ENCODE assay signal across 8 cellular contexts in genomic region chr12:62760346-62760745, GRCh38.
DNase-seq lines count a peak whose midpoint lies in the region; ATAC-seq and TF ChIP-seq lines count a peak whose summit lies in the region.
"Not testable (repeated sequence)": the region's sequence is repeated elsewhere in the genome, so short reads cannot be mapped to it uniquely, and the experiment has no call there.

No MANE protein-coding gene starts in this region.

- H3K27ac Mint-ChIP-seq in activated CD8-positive, alpha-beta T cell treated with anti-CD3 and anti-CD28 coated beads for 36 hours, result not testable (repeated sequence)
- peak overlapping the region; percentile 69 for H3K27ac Mint-ChIP-seq in endodermal cell
- peak overlapping the region; percentile 52 for H3K27ac Mint-ChIP-seq in type B pancreatic cell

- peak; percentile 24 for ATAC-seq in GM18517 (IDR thresholded peaks at IDR 0.05; ENCODE audit: unreplicated experiment)
- peak; percentile 29 for ATAC-seq in GM21447 (IDR thresholded peaks at IDR 0.05; ENCODE audit: unreplicated experiment)
- peak; percentile 35 for ATAC-seq in HG02943 (IDR thresholded peaks at IDR 0.05; ENCODE audit: low read depth, unreplicated experiment)
- not testable (repeated sequence) for ATAC-seq in activated CD8-positive, alpha-beta T cell treated with anti-CD3 and anti-CD28 coated beads for 36 hours

- DNase-seq in HT-29 (ENCODE audit: low spot score), result peak; percentile 38
- DNase-seq in activated CD8-positive, alpha-beta T cell treated with anti-CD3 and anti-CD28 coated beads for 36 hours, result peak; percentile 9
- not testable (repeated sequence) for DNase-seq in endodermal cell; type B pancreatic cell (ENCODE audit: extremely low spot score, unreplicated experiment)

- H3K27me3 ChIP-seq in endodermal cell (ENCODE audit: control insufficient read depth, insufficient read depth, low read length, poor library complexity, severe bottlenecking); mucosa of rectum (ENCODE audit: control insufficient read depth in 2 of 2, insufficient read depth in 2 of 2, low read length in 2 of 2): not testable (repeated sequence)

- not testable (repeated sequence) for H3K9me3 Mint-ChIP-seq in activated CD8-positive, alpha-beta T cell treated with anti-CD3 and anti-CD28 coated beads for 36 hours
- peaks cover 30% of the 10 kb centered on the region for H3K9me3 Mint-ChIP-seq in endodermal cell
- peaks cover 10% of the 10 kb centered on the region for H3K9me3 Mint-ChIP-seq in type B pancreatic cell

- H3K9ac ChIP-seq in endodermal cell (ENCODE audit: extremely low read depth, low read length, poor library complexity, severe bottlenecking); mucosa of rectum (ENCODE audit: low read depth in 1 of 2, low read length in 2 of 2): not testable (repeated sequence)

- H3K4me3 Mint-ChIP-seq in activated CD8-positive, alpha-beta T cell treated with anti-CD3 and anti-CD28 coated beads for 36 hours, result not testable (repeated sequence)
- peak overlapping the region; percentile 7 for H3K4me3 Mint-ChIP-seq in endodermal cell
- peak overlapping the region; percentile 10 for H3K4me3 Mint-ChIP-seq in type B pancreatic cell

- intact Hi-C loops in activated CD8-positive, alpha-beta T cell treated with anti-CD3 and anti-CD28 coated beads for 36 hours (cut with micrococcal nuclease), result not testable (repeated sequence)

- H3K4me3 ChIP-seq in endodermal cell (ENCODE audit: low read length) (peak overlapping the region; percentile 46), mucosa of rectum (ENCODE audit: low read length in 2 of 2) (peak overlapping the region in 1 of 2 donors; percentile 3)

- CTCF ChIA-PET in activated CD8-positive, alpha-beta T cell treated with anti-CD3 and anti-CD28 coated beads for 36 hours (lab: Charles Lee), result not testable (repeated sequence)

- POLR2A ChIA-PET in activated CD8-positive, alpha-beta T cell treated with anti-CD3 and anti-CD28 coated beads for 36 hours (lab: Charles Lee), result not testable (repeated sequence)

- not testable (repeated sequence) for H3K36me3 ChIP-seq in endodermal cell (ENCODE audit: control insufficient read depth, insufficient read depth, low read length); mucosa of rectum (ENCODE audit: control insufficient read depth in 2 of 2, insufficient read depth in 2 of 2, low read length in 2 of 2)

- not testable (repeated sequence) for TF ChIP-seq CTCF in activated CD8-positive, alpha-beta T cell treated with anti-CD3 and anti-CD28 coated beads for 36 hours (IDR thresholded peaks at IDR 0.05); endodermal cell (conservative IDR thresholded peaks at IDR 0.05); type B pancreatic cell (conservative IDR thresholded peaks at IDR 0.05)

- not testable (repeated sequence) for H3K4me1 ChIP-seq in endodermal cell (ENCODE audit: control insufficient read depth, insufficient read depth, low read length)
- peaks cover 15 to 22% of the 10 kb centered on the region in 2 donors for H3K4me1 ChIP-seq in mucosa of rectum (ENCODE audit: control insufficient read depth in 2 of 2, insufficient read depth in 2 of 2, low read length in 2 of 2)

- not testable (repeated sequence) for H3K36me3 Mint-ChIP-seq in activated CD8-positive, alpha-beta T cell treated with anti-CD3 and anti-CD28 coated beads for 36 hours (ENCODE audit: low read depth)
- H3K36me3 Mint-ChIP-seq in endodermal cell (ENCODE audit: low read depth) (peaks cover 61% of the 10 kb centered on the region), type B pancreatic cell (peaks cover 22% of the 10 kb centered on the region)

- H3K4me1 Mint-ChIP-seq in activated CD8-positive, alpha-beta T cell treated with anti-CD3 and anti-CD28 coated beads for 36 hours (ENCODE audit: low read depth), result peaks cover 34% of the 10 kb centered on the region
- H3K4me1 Mint-ChIP-seq in endodermal cell (peaks cover 27% of the 10 kb centered on the region), type B pancreatic cell (ENCODE audit: unreplicated experiment) (peaks cover 55% of the 10 kb centered on the region)

- H3K27me3 Mint-ChIP-seq in activated CD8-positive, alpha-beta T cell treated with anti-CD3 and anti-CD28 coated beads for 36 hours; endodermal cell (ENCODE audit: insufficient read depth); type B pancreatic cell: not testable (repeated sequence)

- H3K27ac ChIP-seq in endodermal cell (ENCODE audit: low read depth, low read length), result not testable (repeated sequence)
- peak overlapping the region; percentile 28 to 63 for H3K27ac ChIP-seq in mucosa of rectum (ENCODE audit: low read depth in 2 of 2, low read length in 2 of 2)

- peaks cover 20% of the 10 kb centered on the region for H3K9me3 ChIP-seq in endodermal cell (ENCODE audit: control insufficient read depth, low read length)
- not testable (repeated sequence) for H3K9me3 ChIP-seq in mucosa of rectum (ENCODE audit: control insufficient read depth in 2 of 2, low read length in 2 of 2)

- 75 to 83% methylated on average over 2 to 4 of the region's 4 CpGs for WGBS in endodermal cell (ENCODE audit: insufficient coverage in 1 of 2, insufficient read length in 1 of 2), 2 experiments
